13 cellular contexts compared by ENCODE assay signal in the genomic region with DNA sequence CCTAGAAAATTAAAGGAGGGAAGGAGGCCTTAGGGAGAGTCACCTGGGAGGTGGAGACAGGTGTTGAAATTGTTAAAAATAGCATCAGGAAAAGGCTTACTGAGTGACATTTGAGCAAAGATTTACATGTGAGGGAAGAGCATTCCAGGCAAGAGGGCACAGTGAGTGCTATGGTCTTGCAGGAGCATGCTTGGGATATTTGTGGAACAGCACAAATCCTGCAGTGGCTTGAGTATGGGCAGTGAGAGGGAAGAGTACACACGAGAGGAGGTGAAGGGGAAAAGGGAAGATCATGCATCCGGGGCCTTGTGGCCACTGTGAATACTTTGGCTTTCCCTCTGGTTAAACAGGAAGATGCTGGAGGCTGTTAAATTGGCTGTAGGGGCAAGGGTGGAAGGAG. TPM values are rescaled to one million over a fixed set of nuclear protein-coding genes. Genes with fewer than 3 reads are reported as not detected.
DNase-seq lines count a peak whose midpoint lies in the region; ATAC-seq and TF ChIP-seq lines count a peak whose summit lies in the region.
"Had no signal": no experiment of that assay in that cellular context is flagged by ENCODE, and none has a peak within 500 bp of the region (broad histone marks: within the 10 kb centered on the region; RNA-seq: fewer than 3 reads in every experiment).

No MANE protein-coding gene starts in this region.

- peak overlapping the region; percentile 13 for H3K27ac Mint-ChIP-seq in central memory CD8-positive, alpha-beta T cell (ENCODE audit: low read depth)

- DNase-seq in EH (ENCODE audit: low read depth) (peak; percentile 42), myocyte (ENCODE audit: low read depth) (peak; percentile 84), medulla oblongata (ENCODE audit: extremely low spot score) (no peak), activated gamma-delta T cell (lab: John Stamatoyannopoulos, UW) (no peak)
- no peak for DNase-seq in central memory CD8-positive, alpha-beta T cell (ENCODE audit: low spot score in 2 of 2)
- DNase-seq: BE2C; CD4-positive, alpha-beta memory T cell; DND-41; NCI-H1694; SHP77 treated with DMSO at 0.1 percent for 48 hours had no signal

- H3K4me1 ChIP-seq in HUES48 (ENCODE audit: control insufficient read depth, insufficient read depth, low read length) = peaks cover 41% of the 10 kb centered on the region
- H3K4me1 ChIP-seq: BE2C had no signal

- H3K9me3 ChIP-seq in HUES48 (ENCODE audit: control insufficient read depth, insufficient read depth, low read length) = no peaks in the 10 kb centered on the region
- H3K9me3 ChIP-seq: BE2C had no signal

- no peaks in the 10 kb centered on the region for H3K27me3 ChIP-seq in HUES48 (ENCODE audit: control insufficient read depth, insufficient read depth, low read length)
- H3K27me3 ChIP-seq: BE2C had no signal

- peaks cover 7% of the 10 kb centered on the region for H3K4me1 Mint-ChIP-seq in central memory CD8-positive, alpha-beta T cell

- ATAC-seq in central memory CD8-positive, alpha-beta T cell (replicated peaks; ENCODE audit: extremely low read depth, poor library complexity, severe bottlenecking) = no peak
- ATAC-seq in GM18505 (IDR thresholded peaks at IDR 0.05; ENCODE audit: unreplicated experiment) = no peak
- ATAC-seq: HCT116 had no signal

- no peak overlapping the region for H3K4me3 Mint-ChIP-seq in central memory CD8-positive, alpha-beta T cell

- H3K36me3 Mint-ChIP-seq in central memory CD8-positive, alpha-beta T cell (ENCODE audit: insufficient read depth) = no peaks in the 10 kb centered on the region

- H3K9ac ChIP-seq in HUES48 (ENCODE audit: low read depth, low read length) = no peak overlapping the region

- H3K4me3 ChIP-seq in HUES48 (ENCODE audit: low read depth, low read length) = no peak overlapping the region

- peaks cover 8% of the 10 kb centered on the region; the same call in 1 of the 2 replicates for H3K36me3 ChIP-seq in HUES48 (ENCODE audit: control insufficient read depth, insufficient read depth, low read length)
- H3K36me3 ChIP-seq: BE2C had no signal

- no peaks in the 10 kb centered on the region for H3K27me3 Mint-ChIP-seq in central memory CD8-positive, alpha-beta T cell
- H3K27me3 Mint-ChIP-seq: CD4-positive, alpha-beta memory T cell had no signal

- no peak for TF ChIP-seq POLR2A in GM18505 (IDR thresholded peaks at IDR 0.05; ENCODE audit: borderline replicate concordance, extremely low read depth, insufficient read depth, insufficient read length)

- peak overlapping the region; percentile 57 for H3K27ac ChIP-seq in HUES48 (ENCODE audit: low read depth, low read length)

- no peaks in the 10 kb centered on the region for H3K9me3 Mint-ChIP-seq in central memory CD8-positive, alpha-beta T cell

RNA-seq across cellular contexts. Expression of a gene that starts 36.6 kb away (rescaled TPM):
- 1.3 and 1.8 TPM in 2 replicates for total RNA-seq in myocyte
- 1.5 TPM for polyA plus RNA-seq in myocyte (2012)

Comparison
In these comparisons a context has a peak if more than half of its experiments do, and no peak if none do; other contexts are left out.
1. DNase-seq: peak in EH (single experiment) and myocyte (single experiment); none in central memory CD8-positive, alpha-beta T cell (0 of 2), medulla oblongata (single experiment) and activated gamma-delta T cell (single experiment).